Comparison of ENCODE assay signal across 18 cellular contexts in the genomic region with DNA sequence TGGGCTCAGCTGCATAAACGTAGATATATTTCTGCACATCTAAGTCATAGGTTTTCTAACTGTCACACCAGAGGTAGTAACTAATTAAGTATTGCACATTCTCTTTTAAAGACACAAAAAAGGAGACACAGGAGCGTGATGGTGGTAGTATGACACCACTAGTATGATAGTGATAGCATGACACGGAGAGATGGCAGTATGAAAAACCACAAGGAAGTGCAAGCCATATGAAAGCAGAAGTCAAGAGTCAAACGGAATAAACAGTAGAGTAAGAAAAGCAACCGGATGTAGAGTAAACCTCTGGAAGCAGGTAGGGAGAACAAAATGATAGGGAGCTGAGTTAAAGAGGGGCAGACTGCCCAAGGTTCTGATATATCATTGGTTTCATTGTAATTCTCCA.
DNase-seq lines count a peak whose midpoint lies in the region; ATAC-seq, FAIRE-seq and TF ChIP-seq lines count a peak whose summit lies in the region.
"Had no signal": no experiment of that assay in that cellular context is flagged by ENCODE, and none has a peak within 500 bp of the region (broad histone marks: within the 10 kb centered on the region; RNA-seq: fewer than 3 reads in every experiment).

No MANE protein-coding gene starts in this region.

- H3K4me1 ChIP-seq in heart left ventricle = no peaks in the 10 kb centered on the region
- no peaks in the 10 kb centered on the region for H3K4me1 ChIP-seq in heart right ventricle
- H3K4me1 ChIP-seq: left lung, Peyer's patch had no signal

- no peak for TF ChIP-seq POLR2A in heart left ventricle (IDR thresholded peaks at IDR 0.05)

- ATAC-seq in GM18498 (IDR thresholded peaks at IDR 0.05; ENCODE audit: unreplicated experiment) (peak; percentile 68), GM21390 (IDR thresholded peaks at IDR 0.05; ENCODE audit: unreplicated experiment) (peak; percentile 64), HG03432 (IDR thresholded peaks at IDR 0.05; ENCODE audit: unreplicated experiment) (peak; percentile 52), heart left ventricle (no peak), heart right ventricle (no peak), HG03442 (IDR thresholded peaks at IDR 0.05; ENCODE audit: unreplicated experiment) (no peak)
- ATAC-seq: left lung; naive thymus-derived CD4-positive, alpha-beta T cell had no signal

- DNase-seq in SIG-M5 (lab: John Stamatoyannopoulos, UW) (peak; percentile 84), heart left ventricle (no peak), frontal cortex (ENCODE audit: low spot score in 2 of 2) (no peak), heart right ventricle (no peak)
- DNase-seq: ACHN; activated T-cell treated with anti-CD3 and anti-CD28 coated beads, Interleukin-2, amount 50 U/mL, for 1 hour; cerebellar nuclear complex; glutamatergic neuron; left lung; naive thymus-derived CD4-positive, alpha-beta T cell; NCI-H1417 treated with DMSO at 0.1 percent for 48 hours; NCI-H446; Peyer's patch had no signal

- FAIRE-seq in frontal cortex (lab: Jason Lieb, UNC) = no peak

- 72 to 82% (median 78%) methylated on average over 5 of the region's 5 CpGs for WGBS in heart left ventricle, 4 donors
- 78 to 80% methylated on average over 5 of the region's 5 CpGs for WGBS in heart right ventricle, 2 donors

- intact Hi-C loops in heart left ventricle (cut with DNase I) (no loop called here), heart right ventricle (cut with DNase I) (no loop called here)

- TF ChIP-seq CTCF in heart left ventricle (IDR thresholded peaks at IDR 0.05) (no peak), heart right ventricle (IDR thresholded peaks at IDR 0.05) (no peak)

- H3K27me3 ChIP-seq in heart left ventricle (no peaks in the 10 kb centered on the region), heart right ventricle (no peaks in the 10 kb centered on the region)
- H3K27me3 ChIP-seq: left lung, Peyer's patch had no signal

- no peak overlapping the region for H3K4me3 ChIP-seq in heart left ventricle
- H3K4me3 ChIP-seq in heart right ventricle = no peak overlapping the region
- H3K4me3 ChIP-seq: left lung, Peyer's patch, thoracic aorta had no signal

- H3K9me3 ChIP-seq in heart left ventricle = no peaks in the 10 kb centered on the region
- H3K9me3 ChIP-seq in heart right ventricle = no peaks in the 10 kb centered on the region
- H3K9me3 ChIP-seq: left lung, Peyer's patch, thoracic aorta had no signal

- H3K36me3 ChIP-seq in heart left ventricle (no peaks in the 10 kb centered on the region), heart right ventricle (no peaks in the 10 kb centered on the region)
- H3K36me3 ChIP-seq: left lung, Peyer's patch, thoracic aorta had no signal

- H3K27ac ChIP-seq in heart left ventricle (no peak overlapping the region), heart right ventricle (no peak overlapping the region)
- H3K27ac ChIP-seq: left lung, Peyer's patch, thoracic aorta had no signal

Comparison
In these comparisons a context has a peak if more than half of its experiments do, and no peak if none do; other contexts are left out.
1. ATAC-seq: peak in GM18498 (single experiment), GM21390 (single experiment) and HG03432 (single experiment); none in heart left ventricle (0 of 4), heart right ventricle (0 of 8) and HG03442 (single experiment).